1 cellular context compared by ENCODE assay signal in the genomic region with DNA sequence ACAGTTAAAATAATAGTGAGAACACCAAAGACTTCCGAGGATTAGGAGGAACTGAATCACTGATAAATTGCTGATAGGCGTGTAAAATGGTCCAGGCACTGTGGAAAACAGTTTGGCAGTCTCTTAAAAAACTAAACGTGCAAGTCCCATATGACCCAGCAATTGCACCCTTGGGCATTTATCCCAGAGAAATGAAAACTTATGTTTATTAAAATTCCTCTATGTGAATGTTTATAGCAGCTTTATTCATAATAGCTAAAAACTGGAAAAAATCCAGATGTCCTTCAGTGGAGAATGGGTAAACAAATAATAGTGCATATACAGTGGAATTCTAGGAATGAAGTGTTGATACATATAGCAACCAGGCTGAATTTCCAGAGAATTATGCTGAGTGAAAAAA.
TF ChIP-seq lines count a peak whose summit lies in the region.

No MANE protein-coding gene starts in this region.

TF ChIP-seq in SK-N-SH, 30 proteins besides CTCF, POLR2A, EP300 and RAD21 (continued from another document):
- TF ChIP-seq EZH2phosphoT487 (IDR thresholded peaks at IDR 0.05; ENCODE audit: borderline replicate concordance, low read depth): no peak
- TF ChIP-seq FOXM1 (IDR thresholded peaks at IDR 0.05; ENCODE audit: low read depth): no peak
- no peak for TF ChIP-seq FOXJ3 (CRISPR knock-in tag; IDR thresholded peaks at IDR 0.05)
- no peak for TF ChIP-seq NFIC (IDR thresholded peaks at IDR 0.05; ENCODE audit: borderline replicate concordance)
- TF ChIP-seq TEAD4 (IDR thresholded peaks at IDR 0.05; ENCODE audit: borderline replicate concordance, insufficient read depth): no peak
- TF ChIP-seq, protein P1, sequence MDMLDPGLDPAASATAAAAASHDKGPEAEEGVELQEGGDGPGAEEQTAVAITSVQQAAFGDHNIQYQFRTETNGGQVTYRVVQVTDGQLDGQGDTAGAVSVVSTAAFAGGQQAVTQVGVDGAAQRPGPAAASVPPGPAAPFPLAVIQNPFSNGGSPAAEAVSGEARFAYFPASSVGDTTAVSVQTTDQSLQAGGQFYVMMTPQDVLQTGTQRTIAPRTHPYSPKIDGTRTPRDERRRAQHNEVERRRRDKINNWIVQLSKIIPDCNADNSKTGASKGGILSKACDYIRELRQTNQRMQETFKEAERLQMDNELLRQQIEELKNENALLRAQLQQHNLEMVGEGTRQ (IDR thresholded peaks at IDR 0.05; ENCODE audit: borderline replicate concordance, low read depth, low read length): no peak
- TF ChIP-seq NRF1 (IDR thresholded peaks at IDR 0.05; ENCODE audit: low read depth, low read length): no peak
- TF ChIP-seq POLR2AphosphoS5 (IDR thresholded peaks at IDR 0.05; ENCODE audit: low read depth, low read length): no peak
- TF ChIP-seq SIN3A (IDR thresholded peaks at IDR 0.05; ENCODE audit: borderline replicate concordance, low read depth, low read length): no peak
- no peak for TF ChIP-seq MEF2A (IDR thresholded peaks at IDR 0.05; ENCODE audit: borderline replicate concordance, low read depth)
- TF ChIP-seq, protein P2, sequence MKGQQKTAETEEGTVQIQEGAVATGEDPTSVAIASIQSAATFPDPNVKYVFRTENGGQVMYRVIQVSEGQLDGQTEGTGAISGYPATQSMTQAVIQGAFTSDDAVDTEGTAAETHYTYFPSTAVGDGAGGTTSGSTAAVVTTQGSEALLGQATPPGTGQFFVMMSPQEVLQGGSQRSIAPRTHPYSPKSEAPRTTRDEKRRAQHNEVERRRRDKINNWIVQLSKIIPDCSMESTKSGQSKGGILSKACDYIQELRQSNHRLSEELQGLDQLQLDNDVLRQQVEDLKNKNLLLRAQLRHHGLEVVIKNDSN (IDR thresholded peaks at IDR 0.05; ENCODE audit: borderline replicate concordance, low read depth): no peak
- TF ChIP-seq YY1 (IDR thresholded peaks at IDR 0.05; ENCODE audit: low read depth): no peak
- TF ChIP-seq, protein P3, sequence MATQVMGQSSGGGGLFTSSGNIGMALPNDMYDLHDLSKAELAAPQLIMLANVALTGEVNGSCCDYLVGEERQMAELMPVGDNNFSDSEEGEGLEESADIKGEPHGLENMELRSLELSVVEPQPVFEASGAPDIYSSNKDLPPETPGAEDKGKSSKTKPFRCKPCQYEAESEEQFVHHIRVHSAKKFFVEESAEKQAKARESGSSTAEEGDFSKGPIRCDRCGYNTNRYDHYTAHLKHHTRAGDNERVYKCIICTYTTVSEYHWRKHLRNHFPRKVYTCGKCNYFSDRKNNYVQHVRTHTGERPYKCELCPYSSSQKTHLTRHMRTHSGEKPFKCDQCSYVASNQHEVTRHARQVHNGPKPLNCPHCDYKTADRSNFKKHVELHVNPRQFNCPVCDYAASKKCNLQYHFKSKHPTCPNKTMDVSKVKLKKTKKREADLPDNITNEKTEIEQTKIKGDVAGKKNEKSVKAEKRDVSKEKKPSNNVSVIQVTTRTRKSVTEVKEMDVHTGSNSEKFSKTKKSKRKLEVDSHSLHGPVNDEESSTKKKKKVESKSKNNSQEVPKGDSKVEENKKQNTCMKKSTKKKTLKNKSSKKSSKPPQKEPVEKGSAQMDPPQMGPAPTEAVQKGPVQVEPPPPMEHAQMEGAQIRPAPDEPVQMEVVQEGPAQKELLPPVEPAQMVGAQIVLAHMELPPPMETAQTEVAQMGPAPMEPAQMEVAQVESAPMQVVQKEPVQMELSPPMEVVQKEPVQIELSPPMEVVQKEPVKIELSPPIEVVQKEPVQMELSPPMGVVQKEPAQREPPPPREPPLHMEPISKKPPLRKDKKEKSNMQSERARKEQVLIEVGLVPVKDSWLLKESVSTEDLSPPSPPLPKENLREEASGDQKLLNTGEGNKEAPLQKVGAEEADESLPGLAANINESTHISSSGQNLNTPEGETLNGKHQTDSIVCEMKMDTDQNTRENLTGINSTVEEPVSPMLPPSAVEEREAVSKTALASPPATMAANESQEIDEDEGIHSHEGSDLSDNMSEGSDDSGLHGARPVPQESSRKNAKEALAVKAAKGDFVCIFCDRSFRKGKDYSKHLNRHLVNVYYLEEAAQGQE (IDR thresholded peaks at IDR 0.05; ENCODE audit: low read depth, low read length): no peak
